33 cellular contexts compared by ENCODE assay signal in genomic region chr7:20839987-20840386, GRCh38. TPM values are rescaled to one million over a fixed set of nuclear protein-coding genes. Genes with fewer than 3 reads are reported as not detected.
A peak's percentile ranks its signal among the peaks of the same experiment; 100 is the strongest.
DNase-seq lines count a peak whose midpoint lies in the region; ATAC-seq, FAIRE-seq and TF ChIP-seq lines count a peak whose summit lies in the region.
"Had no signal": no experiment of that assay in that cellular context is flagged by ENCODE, and none has a peak within 500 bp of the region (broad histone marks: within the 10 kb centered on the region; RNA-seq: fewer than 3 reads in every experiment).

No MANE protein-coding gene starts in this region.

- H2BK15ac ChIP-seq in H1 (ENCODE audit: low read length): no peak overlapping the region

- ATAC-seq in GM18861 (IDR thresholded peaks at IDR 0.05; ENCODE audit: unreplicated experiment) (peak; percentile 49), GM19438 (IDR thresholded peaks at IDR 0.05; ENCODE audit: low read depth, unreplicated experiment) (peak; percentile 42), HG03108 (IDR thresholded peaks at IDR 0.05; ENCODE audit: unreplicated experiment) (peak; percentile 44)
- ATAC-seq: CD8-positive, alpha-beta T cell; GM23338; HepG2; SK-N-SH treated with all-trans-retinoic acid at 6 μM for 48 hours; T-helper 17 cell had no signal

- H4K20me1 ChIP-seq in H1 (replicated peaks in 1 of 2; ENCODE audit: control insufficient read depth in 1 of 2, insufficient read depth in 2 of 2, low read length in 2 of 2): no peaks in the 10 kb centered on the region

- no peak for DNase-seq in H1 (ENCODE audit: low read depth in 1 of 2, low spot score in 2 of 2)
- no peak for DNase-seq in CD1c-positive myeloid dendritic cell (ENCODE audit: extremely low spot score)
- no peak for DNase-seq in stimulated activated CD4-positive, alpha-beta T cell treated with anti-CD3 and anti-CD28 coated beads, Interleukin-4, amount 100 ng/mL, for 1 hour
- no peak for DNase-seq in activated T-cell treated with anti-CD3 and anti-CD28 coated beads, Interleukin-2, amount 50 U/mL, for 24 hours
- no peak for DNase-seq in NCI-H1436 treated with DMSO at 0.1 percent for 48 hours (lab: John Stamatoyannopoulos, UW)
- DNase-seq: C1 segment of cervical spinal cord; Caco-2; CD8-positive, alpha-beta T cell; DMS79; EL; GDM1; HFFc6; Karpas-422; NCI-H1092 treated with DMSO at 0.1 percent for 48 hours; NCI-H1436; NCI-H187 treated with DMSO at 0.1 percent for 48 hours; NCI-H2171 treated with DMSO at 0.1 percent for 48 hours; NCI-H345; NCI-H510A treated with DMSO at 0.1 percent for 48 hours; NCI-H748 treated with DMSO at 0.1 percent for 48 hours; SJCRH30; T-helper 17 cell; T1000 had no signal

- H3K23me2 ChIP-seq in H1 (ENCODE audit: low read depth, low read length): no peaks in the 10 kb centered on the region

- H3K4ac ChIP-seq in H1 (replicated peaks; ENCODE audit: insufficient read length, low read depth, low read length): no peak overlapping the region

- no peaks in the 10 kb centered on the region for H3K9me3 Mint-ChIP-seq in activated T-cell treated with anti-CD3 and anti-CD28 coated beads, Interleukin-2, amount 50 U/mL, for 24 hours
- H3K9me3 Mint-ChIP-seq: CD8-positive, alpha-beta T cell; GM23338 had no signal

- no peak overlapping the region for H2AFZ ChIP-seq in H1 (ENCODE audit: low read length)
- H2AFZ ChIP-seq: GM23338 had no signal

- no peak overlapping the region for H3K9ac ChIP-seq in H1 (replicated peaks in 1 of 4; ENCODE audit: extremely low read depth in 1 of 4, low read depth in 3 of 4, low read length in 3 of 4)

- H4K91ac ChIP-seq in H1 (replicated peaks; ENCODE audit: insufficient read length, low read length): no peak overlapping the region

- no peaks in the 10 kb centered on the region for H3K27me3 ChIP-seq in H1 (replicated peaks in 1 of 4; ENCODE audit: control insufficient read depth in 3 of 4, extremely low read depth in 1 of 4, insufficient read depth in 3 of 4, low read length in 3 of 4)
- H3K27me3 ChIP-seq: SJCRH30 had no signal

- H3K79me2 ChIP-seq in H1 (ENCODE audit: control insufficient read depth in 1 of 2, insufficient read depth in 2 of 2, low read length in 2 of 2): no peaks in the 10 kb centered on the region; a peak in 1 of 4 replicates

- no peak overlapping the region for H2BK120ac ChIP-seq in H1 (replicated peaks; ENCODE audit: low read depth, low read length)

- H2BK5ac ChIP-seq in H1 (ENCODE audit: low read depth, low read length): no peak overlapping the region

- no peaks in the 10 kb centered on the region for H3K4me1 Mint-ChIP-seq in activated T-cell treated with anti-CD3 and anti-CD28 coated beads, Interleukin-2, amount 50 U/mL, for 24 hours (ENCODE audit: low read depth)
- H3K4me1 Mint-ChIP-seq: GM23338, T-helper 17 cell had no signal

- H3K56ac ChIP-seq in H1 (replicated peaks; ENCODE audit: insufficient read length, low read depth, low read length): no peak overlapping the region

- no peak overlapping the region for H3K4me3 Mint-ChIP-seq in activated T-cell treated with anti-CD3 and anti-CD28 coated beads, Interleukin-2, amount 50 U/mL, for 24 hours
- H3K4me3 Mint-ChIP-seq: CD8-positive, alpha-beta T cell; GM23338; HFFc6; T-helper 17 cell had no signal

- no peaks in the 10 kb centered on the region; the same call in 1 of the 2 replicates for H3K79me1 ChIP-seq in H1 (ENCODE audit: low read depth, low read length)

- no peak overlapping the region for H3K27ac ChIP-seq in H1 (ENCODE audit: low read depth, low read length)
- H3K27ac ChIP-seq: SJCRH30 had no signal

- no peaks in the 10 kb centered on the region; a peak in 1 of 4 replicates for H3K9me3 ChIP-seq in H1 (ENCODE audit: insufficient read depth in 2 of 2, low read depth in 1 of 2, low read length in 1 of 2)
- H3K9me3 ChIP-seq: Caco-2, HAP-1, SJCRH30 had no signal

- peaks cover 7% of the 10 kb centered on the region for H3K27me3 Mint-ChIP-seq in activated T-cell treated with anti-CD3 and anti-CD28 coated beads, Interleukin-2, amount 50 U/mL, for 24 hours

- H2BK20ac ChIP-seq in H1 (ENCODE audit: low read length): no peak overlapping the region

- TF ChIP-seq EP300 in H1 (IDR thresholded peaks at IDR 0.05; ENCODE audit: borderline replicate concordance in 1 of 2, low read depth in 2 of 2, low read length in 2 of 2): no peak

- TF ChIP-seq RAD21 in H1 (IDR thresholded peaks at IDR 0.05 in 1 of 2, conservative IDR thresholded peaks at IDR 0.05 in 1 of 2; ENCODE audit: low read depth in 2 of 2, low read length in 2 of 2): no peak

- H3K18ac ChIP-seq in H1 (ENCODE audit: extremely low read depth, low read length): no peak overlapping the region

- CTCF ChIA-PET in H1 (lab: Charles Lee; ENCODE audit: partially characterized antibody): no interaction called here

- H3K14ac ChIP-seq in H1 (ENCODE audit: insufficient read length): no peak overlapping the region

- H3K23ac ChIP-seq in H1 (ENCODE audit: insufficient read length): no peak overlapping the region

- H3K27ac Mint-ChIP-seq in activated T-cell treated with anti-CD3 and anti-CD28 coated beads, Interleukin-2, amount 50 U/mL, for 24 hours: no peak overlapping the region
- H3K27ac Mint-ChIP-seq: CD8-positive, alpha-beta T cell; GM23338; HFFc6; T-helper 17 cell had no signal

- no peaks in the 10 kb centered on the region for H3K36me3 ChIP-seq in H1 (ENCODE audit: control insufficient read depth in 2 of 4, insufficient read depth in 4 of 4, low read length in 3 of 4)
- H3K36me3 ChIP-seq: HAP-1, SJCRH30 had no signal

- H3K36me3 Mint-ChIP-seq in activated T-cell treated with anti-CD3 and anti-CD28 coated beads, Interleukin-2, amount 50 U/mL, for 24 hours (ENCODE audit: low read depth): no peaks in the 10 kb centered on the region
- H3K36me3 Mint-ChIP-seq: CD8-positive, alpha-beta T cell had no signal

- H4K8ac ChIP-seq in H1 (ENCODE audit: extremely low read depth, insufficient read depth, low read length): no peak overlapping the region

- no peak for TF ChIP-seq CTCF in H1 (IDR thresholded peaks at IDR 0.05; ENCODE audit: control extremely low read depth in 1 of 3, insufficient read depth in 1 of 3, low read depth in 1 of 3, low read length in 3 of 3)

- no peak overlapping the region for H4K5ac ChIP-seq in H1 (ENCODE audit: insufficient read length, low read depth, low read length)

- H3K4me1 ChIP-seq in H1 (replicated peaks in 1 of 4; ENCODE audit: control insufficient read depth in 3 of 4, insufficient read depth in 4 of 4, low read length in 3 of 4): peaks cover 0 to 2% (median 0%) of the 10 kb centered on the region in 4 experiments; a peak in 2 of 7 replicates
- H3K4me1 ChIP-seq: Caco-2, HAP-1, SJCRH30 had no signal

- no peak for TF ChIP-seq POLR2A in H1 (IDR thresholded peaks at IDR 0.05; ENCODE audit: control extremely low read depth in 1 of 2, low read depth in 2 of 2, low read length in 2 of 2)

- FAIRE-seq in H1 (lab: Jason Lieb, UNC): peak; percentile 24
- FAIRE-seq: A204.1, GM12892, HepG2 had no signal

- H3K4me3 ChIP-seq in H1 (ENCODE audit: extremely low read depth in 1 of 4, insufficient read depth in 2 of 4, low read depth in 3 of 4, low read length in 4 of 4): no peak overlapping the region
- H3K4me3 ChIP-seq: GM23338, HAP-1, SJCRH30 had no signal

- H3K4me2 ChIP-seq in H1 (ENCODE audit: insufficient read depth in 1 of 2, low read depth in 2 of 2, low read length in 2 of 2): no peak overlapping the region
- H3K4me2 ChIP-seq: GM23338 had no signal

- no peak overlapping the region for H2BK12ac ChIP-seq in H1 (ENCODE audit: low read depth, low read length)

- WGBS in H1 (ENCODE audit: extremely low coverage in 1 of 2, insufficient coverage in 1 of 2, insufficient read length in 1 of 2, insufficient replicate concordance in 2 of 2, low coverage in 1 of 2, low lambda C conversion rate in 2 of 2, missing lambda C conversion rate in 1 of 2), 2 experiments: 90% methylated on average over 2 of the region's 2 CpGs; no CpG with 5 or more reads in 1 of the 2 experiments

- no peak overlapping the region for H2AK5ac ChIP-seq in H1 (ENCODE audit: low read depth, low read length)

- POLR2A ChIA-PET in H1 (lab: Charles Lee; ENCODE audit: partially characterized antibody): no interaction called here

TF ChIP-seq in H1, 55 proteins besides CTCF, POLR2A, EP300 and RAD21 (continues in another document):
- TF ChIP-seq CREB1 (IDR thresholded peaks at IDR 0.05): no peak
- no peak for TF ChIP-seq KDM4A (IDR thresholded peaks at IDR 0.05; ENCODE audit: low read depth, low read length, severe bottlenecking)
- TF ChIP-seq KDM5A (IDR thresholded peaks at IDR 0.05; ENCODE audit: low read length): no peak
- TF ChIP-seq BACH1 (IDR thresholded peaks at IDR 0.05; ENCODE audit: low read length): no peak
- no peak for TF ChIP-seq GABPA (IDR thresholded peaks at IDR 0.05; ENCODE audit: borderline replicate concordance, insufficient read depth, low read length)
- no peak for TF ChIP-seq ATF3 (IDR thresholded peaks at IDR 0.05; ENCODE audit: insufficient read depth, low read depth, low read length)
- TF ChIP-seq TCF12 (IDR thresholded peaks at IDR 0.05; ENCODE audit: low read depth, low read length): no peak
- no peak for TF ChIP-seq CBX5 (IDR thresholded peaks at IDR 0.05; ENCODE audit: low read depth, low read length)
- no peak for TF ChIP-seq POU5F1 (IDR thresholded peaks at IDR 0.05; ENCODE audit: low read depth, low read length)
- no peak for TF ChIP-seq HDAC2 (IDR thresholded peaks at IDR 0.05; ENCODE audit: borderline replicate concordance in 1 of 2, low read depth in 2 of 2, low read length in 2 of 2)
- no peak for TF ChIP-seq BCL11A (IDR thresholded peaks at IDR 0.05; ENCODE audit: low read depth in 2 of 2, low read length in 2 of 2)
- TF ChIP-seq TAF1 (IDR thresholded peaks at IDR 0.05; ENCODE audit: low read depth, low read length): no peak
- no peak for TF ChIP-seq SP4 (IDR thresholded peaks at IDR 0.05; ENCODE audit: low read length)
- no peak for TF ChIP-seq EZH2 (IDR thresholded peaks at IDR 0.05; ENCODE audit: low read depth, low read length, severe bottlenecking)
- TF ChIP-seq TAF7 (optimal IDR thresholded peaks at IDR 0.05; ENCODE audit: borderline replicate concordance, low read depth, low read length): no peak

RNA-seq across cellular contexts. Expression of gene SP8, which starts 53.3 kb away (rescaled TPM):
- total RNA-seq in H1 (2021; fragmentation: NEBNext Ultra II Directional; extraction: Animal tissue kit (Norgen Biotek cat#: 25700)): 10.6 and 12.0 TPM in 2 replicates
- polyA plus RNA-seq in H1 (2011; rRNA removed): 11.3 and 13.5 TPM in 2 replicates
- 7.9 TPM for polyA plus RNA-seq in H1 (2011; cell fraction: cytosol; rRNA removed)
- 11.6 TPM for polyA plus RNA-seq in H1 (2011; cell fraction: nucleus; rRNA removed)
- polyA plus RNA-seq in H1 (2012, experiment 1 of 2): 6.5 to 9.0 TPM (median 6.8 TPM) in 4 replicates
- polyA plus RNA-seq in H1 (2012, experiment 2 of 2): 4.7 TPM
- 3.4 TPM for polyA plus RNA-seq in H1 (2013, experiment 1 of 2)
- polyA plus RNA-seq in H1 (2013, experiment 2 of 2): 2.8 TPM
- 3.4 and 3.8 TPM in 2 replicates for polyA minus RNA-seq in H1 (2011; rRNA and poly(A)+ RNA removed)
- polyA minus RNA-seq in H1 (2011; cell fraction: cytosol; rRNA and poly(A)+ RNA removed): 9.6 TPM
- polyA minus RNA-seq in H1 (2011; cell fraction: nucleus; rRNA and poly(A)+ RNA removed): 9.8 TPM
- total RNA-seq: CD8-positive, alpha-beta T cell; HepG2; HFFc6; HT1080; T-helper 17 cell had no signal
- polyA plus RNA-seq: HepG2 had no signal
